8 cellular contexts compared by ENCODE assay signal in genomic region chr5:127909078-127909477, GRCh38.
A peak's percentile ranks its signal among the peaks of the same experiment; 100 is the strongest.
DNase-seq lines count a peak whose midpoint lies in the region; FAIRE-seq and TF ChIP-seq lines count a peak whose summit lies in the region.

No MANE protein-coding gene starts in this region.

- H3K9me3 Mint-ChIP-seq in activated T-helper 2 cell treated with anti-CD3 and anti-CD28 coated beads, Interferon-gamma antibody, Interleukin-2, Interleukin-4, amounts not matched to agents 10 μg/mL and 5 μg/mL and 100 μg/mL, durations not matched to agents 14 hours and 24 hours and 36 hours, result no peaks in the 10 kb centered on the region

- peak; percentile 53 for FAIRE-seq in H54 (lab: Jason Lieb, UNC)

- no peak for TF ChIP-seq POLR2A in H54 (IDR thresholded peaks at IDR 0.05; ENCODE audit: low read depth, low read length)

- H3K4me1 Mint-ChIP-seq in activated T-helper 2 cell treated with anti-CD3 and anti-CD28 coated beads, Interferon-gamma antibody, Interleukin-2, Interleukin-4, amounts not matched to agents 10 μg/mL and 5 μg/mL and 100 μg/mL, durations not matched to agents 14 hours and 24 hours and 36 hours (ENCODE audit: low read depth), result peaks cover 3% of the 10 kb centered on the region

- peaks cover 11% of the 10 kb centered on the region for H3K27me3 Mint-ChIP-seq in activated T-helper 2 cell treated with anti-CD3 and anti-CD28 coated beads, Interferon-gamma antibody, Interleukin-2, Interleukin-4, amounts not matched to agents 10 μg/mL and 5 μg/mL and 100 μg/mL, durations not matched to agents 14 hours and 24 hours and 36 hours (ENCODE audit: low read depth)

- TF ChIP-seq CTCF in WI38 (IDR thresholded peaks at IDR 0.05; ENCODE audit: low read depth, low read length), result peak; percentile 52; the same call in 1 of the 2 replicates

- no peak overlapping the region for H3K27ac Mint-ChIP-seq in activated T-helper 2 cell treated with anti-CD3 and anti-CD28 coated beads, Interferon-gamma antibody, Interleukin-2, Interleukin-4, amounts not matched to agents 10 μg/mL and 5 μg/mL and 100 μg/mL, durations not matched to agents 14 hours and 24 hours and 36 hours

- H3K4me3 ChIP-seq in WI38 (ENCODE audit: low read depth, low read length), result no peak overlapping the region

- no peak overlapping the region for H3K4me3 Mint-ChIP-seq in activated T-helper 2 cell treated with anti-CD3 and anti-CD28 coated beads, Interferon-gamma antibody, Interleukin-2, Interleukin-4, amounts not matched to agents 10 μg/mL and 5 μg/mL and 100 μg/mL, durations not matched to agents 14 hours and 24 hours and 36 hours (ENCODE audit: low read depth)

- no peaks in the 10 kb centered on the region for H3K36me3 Mint-ChIP-seq in activated T-helper 2 cell treated with anti-CD3 and anti-CD28 coated beads, Interferon-gamma antibody, Interleukin-2, Interleukin-4, amounts not matched to agents 10 μg/mL and 5 μg/mL and 100 μg/mL, durations not matched to agents 14 hours and 24 hours and 36 hours (ENCODE audit: low read depth)

- intact Hi-C loops in activated T-helper 2 cell treated with anti-CD3 and anti-CD28 coated beads, Interferon-gamma antibody, Interleukin-2, Interleukin-4, amounts not matched to agents 10 μg/mL and 5 μg/mL and 100 μg/mL, durations not matched to agents 14 hours and 24 hours and 36 hours (cut with micrococcal nuclease), result loop anchor here (2.0 kb wide), 1 partner anchor 174 kb away; the partner anchor contains the start of gene SLC12A2

- DNase-seq in A172 (ENCODE audit: low spot score) (peak; percentile 38), GM04504 (ENCODE audit: low read depth) (peak; percentile 11), H54 (ENCODE audit: insufficient read length, low spot score) (peak; percentile 12), Kasumi-1 (lab: John Stamatoyannopoulos, UW) (peak; percentile 62 to 76), iris pigment epithelial cell (ENCODE audit: low read depth) (peak; percentile 66), DMS153 (lab: John Stamatoyannopoulos, UW) (no peak)
- no peak for DNase-seq in activated T-helper 2 cell treated with anti-CD3 and anti-CD28 coated beads, Interferon-gamma antibody, Interleukin-2, Interleukin-4, amounts not matched to agents 10 μg/mL and 5 μg/mL and 100 μg/mL, durations not matched to agents 14 hours and 24 hours and 36 hours (ENCODE audit: low spot score)

Comparison
In these comparisons a context has a peak if more than half of its experiments do, and no peak if none do; other contexts are left out.
1. DNase-seq: peak in A172 (single experiment), GM04504 (single experiment), H54 (single experiment), Kasumi-1 (2 of 2) and iris pigment epithelial cell (single experiment); none in DMS153 (single experiment) and activated T-helper 2 cell treated with anti-CD3 and anti-CD28 coated beads, Interferon-gamma antibody, Interleukin-2, Interleukin-4, amounts not matched to agents 10 μg/mL and 5 μg/mL and 100 μg/mL, durations not matched to agents 14 hours and 24 hours and 36 hours (single experiment).